ENCODE assay signal across 26 cellular contexts in genomic region chr3:39469945-39470344, GRCh38.
"Had no signal": no experiment of that assay in that cellular context is flagged by ENCODE, and none has a peak within 500 bp of the region (broad histone marks: within the 10 kb centered on the region; RNA-seq: fewer than 3 reads in every experiment).

No MANE protein-coding gene starts in this region.

- H3K27me3 ChIP-seq: brain microvascular endothelial cell, cardiac muscle cell had no signal

- H3K27ac ChIP-seq: brain microvascular endothelial cell, cardiac muscle cell, VCaP had no signal

- DNase-seq: activated CD4-positive, alpha-beta memory T cell treated with anti-CD3 and anti-CD28 coated beads, Interleukin-2, amount 10 ng/mL, durations not matched to agents 7 days and 5 days; activated CD4-positive, alpha-beta T cell treated with anti-CD3 and anti-CD28 coated beads, Interleukin-2, amount 10 ng/mL, durations not matched to agents 7 days and 5 days; activated CD4-positive, CD25-positive, alpha-beta regulatory T cell; activated gamma-delta T cell; activated naive CD4-positive, alpha-beta T cell treated with anti-CD3 and anti-CD28 coated beads for 36 hours; activated T-cell treated with anti-CD3 and anti-CD28 coated beads for 4 hours; activated T-cell treated with anti-CD3 and anti-CD28 coated beads, Interleukin-2, amount 50 U/mL, for 48 hours; brain microvascular endothelial cell; cerebellar nuclear complex; KG1; MV-4-11; NCI-H1092 treated with DMSO at 0.1 percent for 48 hours; NCI-H1436; NCI-H187; NCI-H2081; NCI-H2171 treated with DMSO at 0.1 percent for 48 hours; NCI-H345; NCI-H510A treated with DMSO at 0.1 percent for 48 hours; NCI-H748 treated with DMSO at 0.1 percent for 48 hours; SIG-M5; T-cell; T-helper 2 cell; T1000 had no signal

- ATAC-seq: activated T-helper 17 cell treated with anti-CD3 and anti-CD28 coated beads, Interleukin-2, amount 50 U/mL, for 72 hours; T-cell had no signal

- H3K4me3 ChIP-seq: cardiac muscle cell had no signal

- H3K36me3 ChIP-seq: brain microvascular endothelial cell, cardiac muscle cell had no signal
